ENCODE assay signal across 1 cellular context in genomic region chr7:151748733-151749132, GRCh38.
TF ChIP-seq lines count a peak whose summit lies in the region.

No MANE protein-coding gene starts in this region.

TF ChIP-seq in A549, 52 proteins besides CTCF, POLR2A, EP300 and RAD21 (continued from another document):
- TF ChIP-seq, protein P1, sequence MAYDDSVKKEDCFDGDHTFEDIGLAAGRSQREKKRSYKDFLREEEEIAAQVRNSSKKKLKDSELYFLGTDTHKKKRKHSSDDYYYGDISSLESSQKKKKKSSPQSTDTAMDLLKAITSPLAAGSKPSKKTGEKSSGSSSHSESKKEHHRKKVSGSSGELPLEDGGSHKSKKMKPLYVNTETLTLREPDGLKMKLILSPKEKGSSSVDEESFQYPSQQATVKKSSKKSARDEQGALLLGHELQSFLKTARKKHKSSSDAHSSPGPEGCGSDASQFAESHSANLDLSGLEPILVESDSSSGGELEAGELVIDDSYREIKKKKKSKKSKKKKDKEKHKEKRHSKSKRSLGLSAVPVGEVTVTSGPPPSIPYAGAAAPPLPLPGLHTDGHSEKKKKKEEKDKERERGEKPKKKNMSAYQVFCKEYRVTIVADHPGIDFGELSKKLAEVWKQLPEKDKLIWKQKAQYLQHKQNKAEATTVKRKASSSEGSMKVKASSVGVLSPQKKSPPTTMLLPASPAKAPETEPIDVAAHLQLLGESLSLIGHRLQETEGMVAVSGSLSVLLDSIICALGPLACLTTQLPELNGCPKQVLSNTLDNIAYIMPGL (CRISPR knock-in tag; IDR thresholded peaks at IDR 0.05; ENCODE audit: borderline replicate concordance) = no peak
- TF ChIP-seq TFCP2L1 (CRISPR knock-in tag; IDR thresholded peaks at IDR 0.05) = no peak
- TF ChIP-seq SMC3 (IDR thresholded peaks at IDR 0.05) = no peak
- TF ChIP-seq FOSL2 (IDR thresholded peaks at IDR 0.05) = no peak
- TF ChIP-seq FOSL2 (CRISPR knock-in tag; IDR thresholded peaks at IDR 0.05) = no peak
TF ChIP-seq in A549: peak in this region for 0.
